In the genomic region with DNA sequence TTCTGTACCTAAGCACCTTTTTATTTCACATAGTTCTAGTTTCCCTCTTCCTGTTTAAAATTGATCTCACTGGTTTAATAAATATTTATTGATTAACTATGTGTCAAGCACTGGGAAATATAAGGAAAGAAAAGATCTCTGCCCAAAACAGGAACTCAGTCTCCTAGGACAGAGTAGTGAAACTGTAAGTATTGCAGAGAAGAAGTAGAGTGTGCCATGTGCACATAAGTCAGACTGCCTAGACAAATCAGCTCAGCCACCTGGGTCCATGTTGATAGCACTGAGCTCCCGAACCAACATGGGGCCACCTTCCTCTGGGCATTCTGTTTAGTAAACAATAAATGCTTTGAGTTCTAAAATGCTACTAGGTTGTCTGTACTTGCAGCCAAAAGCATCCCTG, we compare ENCODE assay signal across 10 cellular contexts. TPM values are rescaled to one million over a fixed set of nuclear protein-coding genes. Genes with fewer than 3 reads are reported as not detected.
A peak's percentile ranks its signal among the peaks of the same experiment; 100 is the strongest.
DNase-seq lines count a peak whose midpoint lies in the region; ATAC-seq and TF ChIP-seq lines count a peak whose summit lies in the region.
"Had no signal": no experiment of that assay in that cellular context is flagged by ENCODE, and none has a peak within 500 bp of the region (broad histone marks: within the 10 kb centered on the region; RNA-seq: fewer than 3 reads in every experiment).

No MANE protein-coding gene starts in this region.

- peak overlapping the region in 4 of 5 experiments; percentile 4 to 97 (median 40) for H3K27ac Mint-ChIP-seq in brain
- H3K27ac Mint-ChIP-seq: activated CD4-positive, alpha-beta memory T cell treated with anti-CD3 and anti-CD28 coated beads, Interleukin-2, amount 10 ng/mL, durations not matched to agents 7 days and 5 days had no signal

- peaks cover 48% of the 10 kb centered on the region for H3K4me1 Mint-ChIP-seq in brain
- H3K4me1 Mint-ChIP-seq: activated CD4-positive, alpha-beta memory T cell treated with anti-CD3 and anti-CD28 coated beads, Interleukin-2, amount 10 ng/mL, durations not matched to agents 7 days and 5 days had no signal

- DNase-seq in GM10248 (ENCODE audit: extremely low spot score) (peak; percentile 13), GM20000 (ENCODE audit: low spot score) (no peak), NCI-H1694 (lab: John Stamatoyannopoulos, UW) (no peak), H4 (ENCODE audit: low spot score) (no peak), NCI-H146 treated with DMSO at 0.1 percent for 48 hours (lab: John Stamatoyannopoulos, UW; ENCODE audit: unreplicated experiment) (no peak)
- DNase-seq: activated CD4-positive, alpha-beta memory T cell treated with anti-CD3 and anti-CD28 coated beads, Interleukin-2, amount 10 ng/mL, durations not matched to agents 7 days and 5 days; PC-9 had no signal

- H3K9me3 Mint-ChIP-seq in brain, result peaks cover 0 to 2% (median 0%) of the 10 kb centered on the region in 5 experiments
- H3K9me3 Mint-ChIP-seq: activated CD4-positive, alpha-beta memory T cell treated with anti-CD3 and anti-CD28 coated beads, Interleukin-2, amount 10 ng/mL, durations not matched to agents 7 days and 5 days had no signal

- no peaks in the 10 kb centered on the region for H3K36me3 Mint-ChIP-seq in brain

- ATAC-seq in GM21528 (IDR thresholded peaks at IDR 0.05; ENCODE audit: low FRiP score, unreplicated experiment) (peak; percentile 64), HG03558 (IDR thresholded peaks at IDR 0.05; ENCODE audit: extremely low read depth, unreplicated experiment) (peak; percentile 61)

- H3K27me3 Mint-ChIP-seq in brain, result peaks cover 9% of the 10 kb centered on the region

- TF ChIP-seq CTCF in GM10248 (IDR thresholded peaks at IDR 0.05; ENCODE audit: control extremely low read depth, extremely low read depth, low read depth, missing control alignments) (no peak), brain (conservative IDR thresholded peaks at IDR 0.05) (no peak), GM20000 (IDR thresholded peaks at IDR 0.05; ENCODE audit: extremely low read depth, missing control alignments) (no peak)

- CTCF ChIA-PET in GM10248 (lab: Yijun Ruan, JAX), result interaction anchor here (1.0 kb wide), 1 partner anchor 13 kb away, joined by 3 read pairs; no protein-coding TSS in a partner anchor

- POLR2A ChIA-PET in GM10248 (lab: Yijun Ruan, JAX), result no interaction called here

- peak overlapping the region in 2 of 5 experiments; percentile 22 to 28 for H3K4me3 Mint-ChIP-seq in brain
- H3K4me3 Mint-ChIP-seq: activated CD4-positive, alpha-beta memory T cell treated with anti-CD3 and anti-CD28 coated beads, Interleukin-2, amount 10 ng/mL, durations not matched to agents 7 days and 5 days had no signal

RNA-seq across cellular contexts. Expression of a gene that starts 9.8 kb away (rescaled TPM):
- polyA plus RNA-seq in brain (ENCODE audit: insufficient read depth, low read depth, low replicate concordance), result 8.5 TPM
- 7.1 and 8.8 TPM in 2 replicates for total RNA-seq in H4 (2014; rRNA removed; shearing (Covaris generic))
